ENCODE assay signal across 18 cellular contexts in genomic region chr2:230904856-230905447, GRCh38. TPM values are rescaled to one million over a fixed set of nuclear protein-coding genes. Genes with fewer than 3 reads are reported as not detected.
DNase-seq lines count a peak whose midpoint lies in the region; ATAC-seq and TF ChIP-seq lines count a peak whose summit lies in the region.
"Had no signal": no experiment of that assay in that cellular context is flagged by ENCODE, and none has a peak within 500 bp of the region (broad histone marks: within the 10 kb centered on the region; RNA-seq: fewer than 3 reads in every experiment).

No MANE protein-coding gene starts in this region.

- peaks cover 0 to 4% (median 0%) of the 10 kb centered on the region in 3 experiments for H3K36me3 ChIP-seq in naive thymus-derived CD4-positive, alpha-beta T cell (ENCODE audit: control insufficient read depth in 2 of 3, insufficient read depth in 3 of 3, low read length in 3 of 3)
- H3K36me3 ChIP-seq in vagina = no peaks in the 10 kb centered on the region
- H3K36me3 ChIP-seq: MG63, Peyer's patch had no signal

- intact Hi-C loops in natural killer cell (cut with micrococcal nuclease) (no loop called here), vagina (cut with DNase I) (no loop called here)
- intact Hi-C loops in naive thymus-derived CD4-positive, alpha-beta T cell (cut with micrococcal nuclease) = loop anchor here (1.0 to 10.0 kb wide), 6 partner anchors 20 to 150 kb away; partner anchors contain the start of genes PSMD1 (in 2 of the 2), GPR55 (in 1 of the 2) and ITM2C (in 1 of the 2)

- H3K4me3 ChIP-seq in naive thymus-derived CD4-positive, alpha-beta T cell (ENCODE audit: low read length) = no peak overlapping the region
- H3K4me3 ChIP-seq in vagina = no peak overlapping the region
- H3K4me3 ChIP-seq: body of pancreas, MG63, Peyer's patch had no signal

- no peaks in the 10 kb centered on the region for H3K4me1 Mint-ChIP-seq in natural killer cell
- H3K4me1 Mint-ChIP-seq in natural killer cell treated with Interleukin-12 subunit alpha and Interleukin-12 subunit beta and Interleukin-15 and Interleukin-18, amount 100 ng/mL, for 72 hours (ENCODE audit: low read depth in 2 of 2) = peaks cover 11 to 21% of the 10 kb centered on the region in 2 donors
- H3K4me1 Mint-ChIP-seq in activated naive CD8-positive, alpha-beta T cell (ENCODE audit: low read depth) = peaks cover 75% of the 10 kb centered on the region
- peaks cover 12 to 33% (median 24%) of the 10 kb centered on the region in 7 donors for H3K4me1 Mint-ChIP-seq in naive thymus-derived CD4-positive, alpha-beta T cell

- no peak for TF ChIP-seq POLR2A in vagina (IDR thresholded peaks at IDR 0.05)

- CTCF ChIA-PET in naive thymus-derived CD4-positive, alpha-beta T cell (lab: Charles Lee) = interaction anchor here (1.0 to 1.5 kb wide), 3 partner anchors 9 to 52 kb away, joined by 3 to 7 read pairs (median 3); partner anchors contain the start of gene GPR55

- no peak for TF ChIP-seq CTCF in natural killer cell (IDR thresholded peaks at IDR 0.05)
- TF ChIP-seq CTCF in vagina (IDR thresholded peaks at IDR 0.05) = no peak

- peaks cover 57 to 68% of the 10 kb centered on the region in 2 donors for H3K27me3 Mint-ChIP-seq in natural killer cell (ENCODE audit: low read depth in 2 of 2)
- peaks cover 47 to 54% of the 10 kb centered on the region in 2 donors for H3K27me3 Mint-ChIP-seq in natural killer cell treated with Interleukin-12 subunit alpha and Interleukin-12 subunit beta and Interleukin-15 and Interleukin-18, amount 100 ng/mL, for 72 hours
- no peaks in the 10 kb centered on the region for H3K27me3 Mint-ChIP-seq in activated naive CD8-positive, alpha-beta T cell
- H3K27me3 Mint-ChIP-seq in naive thymus-derived CD4-positive, alpha-beta T cell = peaks cover 0 to 41% (median 5%) of the 10 kb centered on the region in 5 donors

- no peak overlapping the region for H3K27ac ChIP-seq in naive thymus-derived CD4-positive, alpha-beta T cell (ENCODE audit: low read depth, low read length)
- no peak overlapping the region for H3K27ac ChIP-seq in vagina
- H3K27ac ChIP-seq: body of pancreas, Peyer's patch, VCaP had no signal

- H3K4me1 ChIP-seq in naive thymus-derived CD4-positive, alpha-beta T cell (ENCODE audit: control insufficient read depth in 2 of 2, insufficient read depth in 2 of 2, low read length in 2 of 2) = peaks cover 6 to 13% of the 10 kb centered on the region in 2 donors
- peaks cover 8% of the 10 kb centered on the region for H3K4me1 ChIP-seq in vagina
- H3K4me1 ChIP-seq: body of pancreas, Peyer's patch had no signal

- ATAC-seq in natural killer cell (no peak), HG02870 (IDR thresholded peaks at IDR 0.05; ENCODE audit: unreplicated experiment) (no peak)
- no peak for ATAC-seq in natural killer cell treated with Interleukin-12 subunit alpha and Interleukin-12 subunit beta and Interleukin-15 and Interleukin-18, amount 100 ng/mL, for 72 hours
- no peak for ATAC-seq in naive thymus-derived CD4-positive, alpha-beta T cell
- ATAC-seq: body of pancreas had no signal

- no peaks in the 10 kb centered on the region for H3K9me3 Mint-ChIP-seq in natural killer cell
- H3K9me3 Mint-ChIP-seq in natural killer cell treated with Interleukin-12 subunit alpha and Interleukin-12 subunit beta and Interleukin-15 and Interleukin-18, amount 100 ng/mL, for 72 hours = no peaks in the 10 kb centered on the region
- H3K9me3 Mint-ChIP-seq in activated naive CD8-positive, alpha-beta T cell (ENCODE audit: low read depth) = no peaks in the 10 kb centered on the region
- H3K9me3 Mint-ChIP-seq in naive thymus-derived CD4-positive, alpha-beta T cell = no peaks in the 10 kb centered on the region
- H3K9me3 Mint-ChIP-seq: activated T-helper 2 cell treated with anti-CD3 and anti-CD28 coated beads, Interferon-gamma antibody, Interleukin-2, Interleukin-4, amounts not matched to agents 10 μg/mL and 5 μg/mL and 100 μg/mL, durations not matched to agents 14 hours and 24 hours and 36 hours; naive B cell had no signal

- POLR2A ChIA-PET in naive thymus-derived CD4-positive, alpha-beta T cell (lab: Charles Lee) = no interaction called here

- no peak overlapping the region for H3K4me3 Mint-ChIP-seq in natural killer cell
- no peak overlapping the region for H3K4me3 Mint-ChIP-seq in natural killer cell treated with Interleukin-12 subunit alpha and Interleukin-12 subunit beta and Interleukin-15 and Interleukin-18, amount 100 ng/mL, for 72 hours
- H3K4me3 Mint-ChIP-seq in activated naive CD8-positive, alpha-beta T cell = peak overlapping the region; percentile 79
- peak overlapping the region in 9 of 10 donors; percentile 34 to 72 (median 54) for H3K4me3 Mint-ChIP-seq in naive thymus-derived CD4-positive, alpha-beta T cell
- H3K4me3 Mint-ChIP-seq: naive B cell had no signal

- H3K36me3 Mint-ChIP-seq in natural killer cell = no peaks in the 10 kb centered on the region
- no peaks in the 10 kb centered on the region for H3K36me3 Mint-ChIP-seq in natural killer cell treated with Interleukin-12 subunit alpha and Interleukin-12 subunit beta and Interleukin-15 and Interleukin-18, amount 100 ng/mL, for 72 hours
- peaks cover 14% of the 10 kb centered on the region for H3K36me3 Mint-ChIP-seq in activated naive CD8-positive, alpha-beta T cell
- H3K36me3 Mint-ChIP-seq in naive thymus-derived CD4-positive, alpha-beta T cell = peaks cover 0 to 5% (median 0%) of the 10 kb centered on the region in 5 donors
- H3K36me3 Mint-ChIP-seq: naive B cell had no signal

- DNase-seq in natural killer cell = peak; percentile 10
- DNase-seq in natural killer cell treated with Interleukin-12 subunit alpha and Interleukin-12 subunit beta and Interleukin-15 and Interleukin-18, amount 100 ng/mL, for 72 hours (ENCODE audit: low spot score) = no peak
- peak in 1 of 9 donors; percentile 21 for DNase-seq in naive thymus-derived CD4-positive, alpha-beta T cell
- DNase-seq in vagina (ENCODE audit: extremely low spot score in 2 of 2) = peak; percentile 78 to 85
- DNase-seq in NAMALWA (ENCODE audit: low spot score) = no peak
- DNase-seq in NOMO-1 treated with dmso at 0.1 percent for 144 hours (lab: John Stamatoyannopoulos, UW; ENCODE audit: unreplicated experiment) = no peak
- DNase-seq: hippocampal formation, MG63, naive B cell, NCI-H2081 treated with DMSO at 0.1 percent for 48 hours had no signal

- no peaks in the 10 kb centered on the region for H3K27me3 ChIP-seq in naive thymus-derived CD4-positive, alpha-beta T cell (ENCODE audit: control insufficient read depth in 2 of 2, insufficient read depth in 2 of 2, low read length in 2 of 2)
- no peaks in the 10 kb centered on the region for H3K27me3 ChIP-seq in vagina
- H3K27me3 ChIP-seq: body of pancreas, Peyer's patch had no signal

- no peak overlapping the region for H3K27ac Mint-ChIP-seq in natural killer cell
- H3K27ac Mint-ChIP-seq in natural killer cell treated with Interleukin-12 subunit alpha and Interleukin-12 subunit beta and Interleukin-15 and Interleukin-18, amount 100 ng/mL, for 72 hours = peak overlapping the region in 1 of 2 donors; percentile 35
- H3K27ac Mint-ChIP-seq in activated naive CD8-positive, alpha-beta T cell = peak overlapping the region; percentile 98
- peak overlapping the region in 6 of 9 donors; percentile 20 to 62 (median 44) for H3K27ac Mint-ChIP-seq in naive thymus-derived CD4-positive, alpha-beta T cell

- H3K9me3 ChIP-seq in naive thymus-derived CD4-positive, alpha-beta T cell (ENCODE audit: control insufficient read depth in 2 of 3, low read length in 3 of 3) = no peaks in the 10 kb centered on the region
- no peaks in the 10 kb centered on the region for H3K9me3 ChIP-seq in vagina
- H3K9me3 ChIP-seq: body of pancreas, MG63, Peyer's patch had no signal

RNA-seq across cellular contexts. Expression of gene GPR55, which starts 20.1 kb away (rescaled TPM):
- total RNA-seq in natural killer cell (1 to 10 TPM in 1 of 3 donors, under 1 TPM in 2; 0.09 to 1.1 (median 0.40) TPM), vagina (2.7 TPM)
- 1 to 10 TPM in 1 of 2 donors, under 1 TPM in 1; 0.26 to 5.5 TPM for total RNA-seq in natural killer cell treated with Interleukin-12 subunit alpha and Interleukin-12 subunit beta and Interleukin-15 and Interleukin-18, amount 100 ng/mL, for 72 hours
- 1 to 10 TPM; 1.3 to 8.8 (median 2.5) TPM for total RNA-seq in naive thymus-derived CD4-positive, alpha-beta T cell
- polyA plus RNA-seq in naive thymus-derived CD4-positive, alpha-beta T cell = 1 to 10 TPM; 1.4 to 1.5 TPM
- total RNA-seq: body of pancreas, fibroblast of lung, renal cortical epithelial cell had no signal
- polyA plus RNA-seq: fibroblast of lung had no signal

RNA-seq across cellular contexts. Expression of gene ITM2C, which starts 40.2 kb away (rescaled TPM):
- total RNA-seq in natural killer cell (10 to 100 TPM in 1 of 3 donors, 1 to 10 TPM in 2; 4.7 to 36.3 (median 5.1) TPM), vagina (86.2 TPM)
- 10 to 100 TPM in 1 of 2 donors, 1 to 10 TPM in 1; 2.7 to 21.7 TPM for total RNA-seq in natural killer cell treated with Interleukin-12 subunit alpha and Interleukin-12 subunit beta and Interleukin-15 and Interleukin-18, amount 100 ng/mL, for 72 hours
- total RNA-seq in naive thymus-derived CD4-positive, alpha-beta T cell = 10 to 100 TPM in 4 of 5 experiments, 1 to 10 TPM in 1; 7.4 to 27.7 (median 24.7) TPM
- polyA plus RNA-seq in naive thymus-derived CD4-positive, alpha-beta T cell = 10 to 100 TPM; 36.2 to 37.4 TPM

Comparison
In these comparisons a context has a peak if more than half of its experiments do, and no peak if none do; other contexts are left out.
1. DNase-seq: peak in natural killer cell (single experiment) and vagina (2 of 2); none in natural killer cell treated with Interleukin-12 subunit alpha and Interleukin-12 subunit beta and Interleukin-15 and Interleukin-18, amount 100 ng/mL, for 72 hours (single experiment), NAMALWA (single experiment) and NOMO-1 treated with dmso at 0.1 percent for 144 hours (single experiment).
2. H3K27ac Mint-ChIP-seq: peak in activated naive CD8-positive, alpha-beta T cell (single experiment) and naive thymus-derived CD4-positive, alpha-beta T cell (6 of 9); none in natural killer cell (0 of 2).
3. H3K4me3 Mint-ChIP-seq: peak in activated naive CD8-positive, alpha-beta T cell (single experiment) and naive thymus-derived CD4-positive, alpha-beta T cell (9 of 10); none in natural killer cell (single experiment) and natural killer cell treated with Interleukin-12 subunit alpha and Interleukin-12 subunit beta and Interleukin-15 and Interleukin-18, amount 100 ng/mL, for 72 hours (single experiment).
4. intact Hi-C loops: an anchor here in naive thymus-derived CD4-positive, alpha-beta T cell (1.0 to 10.0 kb wide); none called in natural killer cell and vagina.